8 cellular contexts compared by ENCODE assay signal in the genomic region with DNA sequence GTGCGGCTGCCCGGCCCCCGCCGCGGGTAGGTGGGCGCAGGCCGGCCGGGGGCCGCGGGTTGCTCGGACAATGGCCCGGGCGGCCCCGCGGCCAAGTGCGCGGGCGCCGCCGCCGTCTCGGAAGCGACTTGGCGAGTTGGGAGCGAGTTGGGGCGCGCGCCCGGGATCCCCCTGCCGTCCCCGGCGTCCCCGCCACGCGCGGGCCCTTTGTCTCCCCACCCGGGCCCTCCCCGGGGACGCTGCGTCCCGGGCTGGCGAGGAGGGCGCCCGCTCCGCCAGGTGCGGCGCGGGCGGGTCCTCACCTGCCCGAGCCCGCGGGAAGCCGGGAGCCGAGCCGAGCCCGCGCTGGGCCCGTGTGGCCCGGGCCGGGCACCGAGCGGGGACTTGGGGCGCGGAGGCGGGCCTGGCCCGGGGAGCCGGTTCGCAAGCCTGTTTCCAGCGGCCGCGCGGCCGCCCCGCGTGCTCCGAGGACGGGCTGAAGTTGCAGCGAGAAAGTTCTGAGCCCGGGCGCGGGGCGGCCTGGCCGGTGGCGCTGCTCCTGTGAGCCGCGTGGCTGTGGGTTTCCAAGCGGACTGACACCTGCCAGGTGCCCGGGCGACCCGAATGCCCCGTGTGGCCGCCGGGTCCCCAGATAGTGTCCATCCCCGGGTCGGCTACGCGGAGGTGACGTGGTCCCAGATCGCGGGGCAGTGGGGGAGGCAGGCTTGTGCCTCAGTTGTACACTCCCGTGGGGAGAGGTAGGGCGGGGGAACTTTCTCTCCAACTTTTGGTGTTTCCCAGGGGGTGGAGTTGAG. TPM values are rescaled to one million over a fixed set of nuclear protein-coding genes. Genes with fewer than 3 reads are reported as not detected.
DNase-seq lines count a peak whose midpoint lies in the region; ATAC-seq and TF ChIP-seq lines count a peak whose summit lies in the region.

No MANE protein-coding gene starts in this region.

- peak; percentile 50 for DNase-seq in A673 (ENCODE audit: low spot score)
- peak; percentile 74 for DNase-seq in activated CD8-positive, alpha-beta memory T cell treated with anti-CD3 and anti-CD28 coated beads for 24 hours
- no peak for DNase-seq in foreskin keratinocyte
- no peak for DNase-seq in DMS114 treated with DMSO at 0.1 percent for 48 hours (lab: John Stamatoyannopoulos, UW; ENCODE audit: unreplicated experiment)

- H2AFZ ChIP-seq in parathyroid adenoma: peak overlapping the region; percentile 44

- TF ChIP-seq POLR2A in GM19193 (IDR thresholded peaks at IDR 0.05; ENCODE audit: extremely low read depth, insufficient read depth, insufficient read length): peak; percentile 2

- peaks cover 17% of the 10 kb centered on the region for H3K4me1 ChIP-seq in A673 (ENCODE audit: insufficient read depth, low read length, poor library complexity, severe bottlenecking)
- peaks cover 5% of the 10 kb centered on the region for H3K4me1 ChIP-seq in foreskin keratinocyte
- H3K4me1 ChIP-seq in parathyroid adenoma: peaks cover 6% of the 10 kb centered on the region

- H3K9ac ChIP-seq in parathyroid adenoma: no peak overlapping the region

- peak overlapping the region; percentile 84 for H3K27ac ChIP-seq in A673 (ENCODE audit: low read depth, low read length, poor library complexity, severe bottlenecking)
- H3K27ac ChIP-seq in foreskin keratinocyte: peak overlapping the region; percentile 37
- no peak overlapping the region for H3K27ac ChIP-seq in parathyroid adenoma

- ATAC-seq in foreskin keratinocyte: peak; percentile 6
- no peak for ATAC-seq in HG03097 (IDR thresholded peaks at IDR 0.05; ENCODE audit: low FRiP score, unreplicated experiment)
- no peak for ATAC-seq in HG03521 (IDR thresholded peaks at IDR 0.05; ENCODE audit: unreplicated experiment)

- CTCF ChIA-PET in A673 (lab: Charles Lee): no interaction called here

- peak overlapping the region; percentile 80 for H3K4me2 ChIP-seq in parathyroid adenoma (ENCODE audit: low read length)

- no peaks in the 10 kb centered on the region for H3K27me3 ChIP-seq in A673 (replicated peaks; ENCODE audit: insufficient read depth, low read depth, low read length, poor library complexity)
- H3K27me3 ChIP-seq in foreskin keratinocyte: no peaks in the 10 kb centered on the region
- H3K27me3 ChIP-seq in parathyroid adenoma (ENCODE audit: control insufficient read depth, insufficient read depth, low read length): no peaks in the 10 kb centered on the region

- H3K79me2 ChIP-seq in parathyroid adenoma: peaks cover 17% of the 10 kb centered on the region

- BruUV-seq in A673 (replicated peaks; lab: Mats Ljungman, UMichigan): no TSS peak

- H3K4me3 ChIP-seq in A673 (ENCODE audit: low read depth, low read length, poor library complexity, severe bottlenecking) (peak overlapping the region; percentile 75), parathyroid adenoma (ENCODE audit: low read depth, low read length) (peak overlapping the region; percentile 52)

- intact Hi-C loops in A673 (cut with micrococcal nuclease; ENCODE audit: unreplicated experiment): no loop called here

- H3K9me3 ChIP-seq in A673 (ENCODE audit: low read depth, low read length, poor library complexity, severe bottlenecking) (no peaks in the 10 kb centered on the region), parathyroid adenoma (ENCODE audit: control insufficient read depth, low read length) (no peaks in the 10 kb centered on the region)

- TF ChIP-seq CTCF in A673 (conservative IDR thresholded peaks at IDR 0.05; ENCODE audit: low read depth, low read length) (no peak), foreskin keratinocyte (conservative IDR thresholded peaks at IDR 0.05) (no peak), parathyroid adenoma (IDR thresholded peaks at IDR 0.05) (no peak)

- H3K36me3 ChIP-seq in A673 (ENCODE audit: insufficient read depth, low read length, poor library complexity, severe bottlenecking) (no peaks in the 10 kb centered on the region), parathyroid adenoma (ENCODE audit: control insufficient read depth, insufficient read depth, low read length) (no peaks in the 10 kb centered on the region)

- POLR2A ChIA-PET in A673 (lab: Charles Lee; ENCODE audit: low non-redundant PET): no interaction called here

RNA-seq across cellular contexts. Expression of a gene that starts 0.6 kb away (rescaled TPM):
- total RNA-seq in A673 (2021) (67.0 and 76.3 TPM in 2 replicates), foreskin keratinocyte (26.8 and 30.1 TPM in 2 replicates)
- polyA plus RNA-seq in foreskin keratinocyte: 29.3 and 30.5 TPM in 2 replicates

RNA-seq across cellular contexts. Expression of a gene that starts 41.2 kb away (rescaled TPM):
- 48.1 and 52.3 TPM in 2 replicates for total RNA-seq in A673 (2021)
- total RNA-seq in foreskin keratinocyte: 42.7 and 45.2 TPM in 2 replicates
- polyA plus RNA-seq in foreskin keratinocyte: 46.8 and 51.8 TPM in 2 replicates

Comparison
In these comparisons a context has a peak if more than half of its experiments do, and no peak if none do; other contexts are left out.
1. DNase-seq: peak in A673 (single experiment) and activated CD8-positive, alpha-beta memory T cell treated with anti-CD3 and anti-CD28 coated beads for 24 hours (single experiment); none in foreskin keratinocyte (0 of 2) and DMS114 treated with DMSO at 0.1 percent for 48 hours (single experiment).